8 cellular contexts compared by ENCODE assay signal in the genomic region with DNA sequence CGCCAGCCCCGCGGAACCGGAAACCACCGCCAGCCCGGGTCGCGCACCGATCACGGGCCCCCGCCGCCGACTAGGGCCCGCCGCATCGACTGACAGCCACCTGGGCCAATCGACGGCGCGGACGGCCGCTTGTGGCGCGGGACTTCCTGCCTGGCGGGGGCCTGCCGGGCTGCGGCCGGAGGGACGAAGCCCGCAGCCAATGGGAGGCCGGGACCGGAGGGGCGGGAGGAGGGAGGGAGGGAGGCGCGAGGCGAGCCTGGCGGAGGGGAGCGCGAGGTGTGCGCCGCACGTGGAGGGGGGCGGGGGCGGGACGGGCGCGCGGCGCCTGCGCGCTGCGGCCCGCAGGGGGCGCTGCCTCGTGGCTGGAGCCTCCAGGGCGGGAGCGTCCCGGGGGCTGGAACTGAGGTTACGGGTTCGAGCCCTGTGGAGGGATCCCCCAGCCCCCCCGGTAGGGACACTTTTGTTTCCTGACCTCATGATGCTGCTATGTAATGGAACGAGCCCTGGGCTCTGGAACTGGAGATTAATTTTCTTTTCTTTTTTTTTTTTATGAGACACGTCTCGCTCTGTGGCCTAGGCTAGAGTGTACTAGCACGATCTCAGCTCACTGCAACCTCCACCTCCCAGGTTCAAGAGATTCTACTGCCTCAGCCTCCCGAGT. TPM values are rescaled to one million over a fixed set of nuclear protein-coding genes. Genes with fewer than 3 reads are reported as not detected.
DNase-seq lines count a peak whose midpoint lies in the region; ATAC-seq and TF ChIP-seq lines count a peak whose summit lies in the region.

A gene with protein sequence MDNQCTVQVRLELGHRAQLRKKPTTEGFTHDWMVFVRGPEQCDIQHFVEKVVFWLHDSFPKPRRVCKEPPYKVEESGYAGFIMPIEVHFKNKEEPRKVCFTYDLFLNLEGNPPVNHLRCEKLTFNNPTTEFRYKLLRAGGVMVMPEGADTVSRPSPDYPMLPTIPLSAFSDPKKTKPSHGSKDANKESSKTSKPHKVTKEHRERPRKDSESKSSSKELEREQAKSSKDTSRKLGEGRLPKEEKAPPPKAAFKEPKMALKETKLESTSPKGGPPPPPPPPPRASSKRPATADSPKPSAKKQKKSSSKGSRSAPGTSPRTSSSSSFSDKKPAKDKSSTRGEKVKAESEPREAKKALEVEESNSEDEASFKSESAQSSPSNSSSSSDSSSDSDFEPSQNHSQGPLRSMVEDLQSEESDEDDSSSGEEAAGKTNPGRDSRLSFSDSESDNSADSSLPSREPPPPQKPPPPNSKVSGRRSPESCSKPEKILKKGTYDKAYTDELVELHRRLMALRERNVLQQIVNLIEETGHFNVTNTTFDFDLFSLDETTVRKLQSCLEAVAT (minus strand): TSS at position 45 of the 661 bp plus-strand sequence. CDS start 191 bp downstream, outside the sequence.

- H3K4me1 Mint-ChIP-seq in naive thymus-derived CD8-positive, alpha-beta T cell: peaks cover 29 to 47% (median 43%) of the 10 kb centered on the region in 4 donors
- H3K4me1 Mint-ChIP-seq in stimulated activated naive B cell treated with anti-CD40 and anti-IgM and Interleukin-4, amounts not matched to agents 10 μg/mL and 1 μg/mL and 100 μg/mL, for 72 hours: peaks cover 19 to 42% of the 10 kb centered on the region in 2 donors

- H2AFZ ChIP-seq in DND-41 (ENCODE audit: low read depth, low read length) (peak within 1 kb of the TSS; percentile 74), fibroblast of lung (ENCODE audit: low read length) (no peak within 1 kb of the TSS)

- peak within 1 kb of the TSS; percentile 96 for H3K9ac ChIP-seq in DND-41 (ENCODE audit: low read depth, low read length)
- H3K9ac ChIP-seq in fibroblast of lung (ENCODE audit: insufficient read depth, low read length): peak within 1 kb of the TSS; percentile 84

- POLR2A ChIA-PET in naive thymus-derived CD8-positive, alpha-beta T cell (lab: Charles Lee): interaction anchor here (0.5 to 0.7 kb wide), 3 partner anchors 120 to 705 kb away, joined by 3 read pairs; no protein-coding TSS in a partner anchor

- H3K9me3 ChIP-seq in DND-41 (ENCODE audit: insufficient read depth, low read length, severe bottlenecking) (no peaks in the 10 kb centered on the region), fibroblast of lung (ENCODE audit: control insufficient read depth, insufficient read depth, low read depth, low read length) (no peaks in the 10 kb centered on the region)

- peak within 1 kb of the TSS; percentile 81 for H3K27ac ChIP-seq in DND-41 (ENCODE audit: low read length)
- H3K27ac ChIP-seq in fibroblast of lung (ENCODE audit: insufficient read depth, low read length): peak within 1 kb of the TSS; percentile 77

- ATAC-seq in DND-41 (ENCODE audit: insufficient read depth, low read depth): peak; percentile 97
- peak; percentile 83 for ATAC-seq in GM21786 (IDR thresholded peaks at IDR 0.05; ENCODE audit: unreplicated experiment)
- ATAC-seq in naive thymus-derived CD8-positive, alpha-beta T cell: peak; percentile 86 to 92
- peak; percentile 98 to 99 for ATAC-seq in stimulated activated naive B cell treated with anti-CD40 and anti-IgM and Interleukin-4, amounts not matched to agents 10 μg/mL and 1 μg/mL and 100 μg/mL, for 72 hours (replicated peaks)

- no peaks in the 10 kb centered on the region for H3K27me3 ChIP-seq in DND-41 (ENCODE audit: insufficient read depth, low read length, poor library complexity)
- H3K27me3 ChIP-seq in fibroblast of lung (ENCODE audit: control insufficient read depth, insufficient read depth, low read length): no peaks in the 10 kb centered on the region

- H3K4me2 ChIP-seq in DND-41 (ENCODE audit: insufficient read depth, low read length): peak within 1 kb of the TSS; percentile 99
- H3K4me2 ChIP-seq in fibroblast of lung (ENCODE audit: extremely low read depth, insufficient read depth, low read length): peak within 1 kb of the TSS; percentile 87

- peaks cover 0 to 3% (median 0%) of the 10 kb centered on the region in 9 donors for H3K9me3 Mint-ChIP-seq in naive thymus-derived CD8-positive, alpha-beta T cell
- no peaks in the 10 kb centered on the region for H3K9me3 Mint-ChIP-seq in stimulated activated naive B cell treated with anti-CD40 and anti-IgM and Interleukin-4, amounts not matched to agents 10 μg/mL and 1 μg/mL and 100 μg/mL, for 72 hours

- peaks cover 43% of the 10 kb centered on the region for H4K20me1 ChIP-seq in DND-41 (ENCODE audit: insufficient read depth, low read length)
- H4K20me1 ChIP-seq in fibroblast of lung (ENCODE audit: control insufficient read depth, extremely low read depth, insufficient read depth, low read length): no peaks in the 10 kb centered on the region

- H3K4me3 Mint-ChIP-seq in naive thymus-derived CD8-positive, alpha-beta T cell: peak within 1 kb of the TSS; percentile 81 to 97 (median 91)
- peak within 1 kb of the TSS; percentile 96 to 99 for H3K4me3 Mint-ChIP-seq in stimulated activated naive B cell treated with anti-CD40 and anti-IgM and Interleukin-4, amounts not matched to agents 10 μg/mL and 1 μg/mL and 100 μg/mL, for 72 hours

- H3K79me2 ChIP-seq in DND-41 (ENCODE audit: insufficient read depth, low read length) (peaks cover 48% of the 10 kb centered on the region), fibroblast of lung (ENCODE audit: control insufficient read depth, insufficient read depth, low read length) (peaks cover 42% of the 10 kb centered on the region)

- H3K36me3 ChIP-seq in DND-41 (ENCODE audit: insufficient read depth, low read length): peaks cover 33% of the 10 kb centered on the region
- peaks cover 1% of the 10 kb centered on the region for H3K36me3 ChIP-seq in fibroblast of lung (ENCODE audit: control insufficient read depth, insufficient read depth, low read length)

- TF ChIP-seq CTCF in DND-41 (IDR thresholded peaks at IDR 0.05; ENCODE audit: borderline replicate concordance, extremely low read depth, low read length, poor library complexity, severe bottlenecking) (peak; percentile 77), fibroblast of lung (conservative IDR thresholded peaks at IDR 0.05 in 1 of 2, IDR thresholded peaks at IDR 0.05 in 1 of 2; ENCODE audit: low read depth in 1 of 2, low read length in 2 of 2) (peak; percentile 41 to 44)

- H3K4me1 ChIP-seq in DND-41 (ENCODE audit: insufficient read depth, low read length) (peaks cover 42% of the 10 kb centered on the region), fibroblast of lung (ENCODE audit: control insufficient read depth, extremely low read depth, insufficient read depth, low read length) (peaks cover 19% of the 10 kb centered on the region)

- peak within 1 kb of the TSS; percentile 80 to 96 (median 92) for H3K27ac Mint-ChIP-seq in naive thymus-derived CD8-positive, alpha-beta T cell
- H3K27ac Mint-ChIP-seq in stimulated activated naive B cell treated with anti-CD40 and anti-IgM and Interleukin-4, amounts not matched to agents 10 μg/mL and 1 μg/mL and 100 μg/mL, for 72 hours: peak within 1 kb of the TSS; percentile 95

- no peaks in the 10 kb centered on the region for H3K36me3 Mint-ChIP-seq in naive thymus-derived CD8-positive, alpha-beta T cell
- peaks cover 19 to 21% of the 10 kb centered on the region in 2 donors for H3K36me3 Mint-ChIP-seq in stimulated activated naive B cell treated with anti-CD40 and anti-IgM and Interleukin-4, amounts not matched to agents 10 μg/mL and 1 μg/mL and 100 μg/mL, for 72 hours

- no peaks in the 10 kb centered on the region for H3K27me3 Mint-ChIP-seq in naive thymus-derived CD8-positive, alpha-beta T cell
- no peaks in the 10 kb centered on the region for H3K27me3 Mint-ChIP-seq in stimulated activated naive B cell treated with anti-CD40 and anti-IgM and Interleukin-4, amounts not matched to agents 10 μg/mL and 1 μg/mL and 100 μg/mL, for 72 hours

- H3K4me3 ChIP-seq in DND-41 (ENCODE audit: low read depth in 1 of 2, low read length in 2 of 2) (peak within 1 kb of the TSS; percentile 98 to 99), fibroblast of lung (replicated peaks in 1 of 4; ENCODE audit: control extremely low read depth in 1 of 4, insufficient read depth in 1 of 4, low read depth in 3 of 4, low read length in 4 of 4) (peak within 1 kb of the TSS; percentile 78 to 91 (median 81))

- DNase-seq in DND-41 (peak; percentile 98), LHCN-M2 (ENCODE audit: low read depth) (peak; percentile 94), RPMI8226 (peak; percentile 98), fibroblast of lung (ENCODE audit: low read depth in 2 of 2) (peak; percentile 97)
- peak; percentile 83 to 96 for DNase-seq in activated T-helper 1 cell treated with anti-CD3 and anti-CD28 coated beads, Interleukin-2, amount 50 U/mL, for 16 hours (ENCODE audit: low read depth in 1 of 2, low spot score in 1 of 2)
- DNase-seq in naive thymus-derived CD8-positive, alpha-beta T cell: peak; percentile 88 to 97 (median 91)
- peak; percentile 97 for DNase-seq in stimulated activated naive B cell treated with anti-CD40 and anti-IgM and Interleukin-4, amounts not matched to agents 10 μg/mL and 1 μg/mL and 100 μg/mL, for 72 hours

RNA-seq across cellular contexts. Expression of the gene that starts here (rescaled TPM):
- total RNA-seq in LHCN-M2 (2014; rRNA removed) (18.5 and 19.6 TPM in 2 replicates), fibroblast of lung (4.4 and 6.4 TPM in 2 replicates)
- polyA plus RNA-seq in LHCN-M2 (2012): 31.7 TPM
- polyA plus RNA-seq in fibroblast of lung: 13.7 and 14.4 TPM in 2 replicates
- 31.8 and 34.7 TPM in 2 replicates for polyA plus RNA-seq in fibroblast of lung (2012)
- polyA minus RNA-seq in fibroblast of lung (ENCODE audit: low replicate concordance): 41.0 and 53.4 TPM in 2 replicates
- 10 to 100 TPM; 37.7 to 41.7 TPM for total RNA-seq in naive thymus-derived CD8-positive, alpha-beta T cell
- polyA plus RNA-seq in naive thymus-derived CD8-positive, alpha-beta T cell: 1 to 10 TPM in 2 of 3 donors, under 1 TPM in 1; 0.68 to 2.7 (median 1.2) TPM

Comparison
In these comparisons a context has a peak if more than half of its experiments do, and no peak if none do; other contexts are left out.
1. Peak in every context shown above with its lines: DNase-seq, ATAC-seq, H3K4me3 ChIP-seq and H3K27ac ChIP-seq.